Comparison of ENCODE assay signal across 9 cellular contexts in the genomic region with DNA sequence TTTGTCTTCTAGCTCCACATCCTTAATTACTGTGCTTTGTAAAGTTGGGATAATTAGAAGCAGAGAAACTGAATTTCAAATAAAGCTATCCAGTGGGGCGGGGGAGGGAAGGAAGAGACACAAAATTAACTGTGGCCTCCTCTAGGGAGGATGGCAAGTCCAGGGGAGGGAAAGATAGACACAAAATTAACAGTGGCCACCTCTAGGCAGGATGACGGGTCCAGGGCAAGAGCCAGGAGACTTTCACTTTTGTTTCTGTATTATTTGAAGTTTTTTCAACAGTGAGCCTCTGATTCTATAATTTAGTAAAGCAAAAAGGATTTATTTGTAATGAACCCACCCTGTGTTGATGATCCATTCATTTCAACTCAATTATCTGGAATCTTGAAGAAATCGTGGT.
DNase-seq lines count a peak whose midpoint lies in the region; ATAC-seq, FAIRE-seq and TF ChIP-seq lines count a peak whose summit lies in the region.
"Had no signal": no experiment of that assay in that cellular context is flagged by ENCODE, and none has a peak within 500 bp of the region (broad histone marks: within the 10 kb centered on the region; RNA-seq: fewer than 3 reads in every experiment).

No MANE protein-coding gene starts in this region.

- no peaks in the 10 kb centered on the region for H4K20me1 ChIP-seq in astrocyte (ENCODE audit: insufficient read depth, low read length)

- ATAC-seq in natural killer cell, result no peak
- no peak for ATAC-seq in activated T-helper 17 cell treated with anti-CD3 and anti-CD28 coated beads, Interleukin-2, amount 50 U/mL, for 72 hours (replicated peaks)

- H3K4me3 ChIP-seq in astrocyte (ENCODE audit: insufficient read depth, low read depth, low read length), result no peak overlapping the region

- H3K27ac Mint-ChIP-seq in astrocyte (ENCODE audit: unreplicated experiment) (no peak overlapping the region), natural killer cell (no peak overlapping the region)
- H3K27ac Mint-ChIP-seq in activated T-helper 17 cell treated with anti-CD3 and anti-CD28 coated beads, Interleukin-2, amount 50 U/mL, for 72 hours, result no peak overlapping the region

- H2AFZ ChIP-seq in astrocyte (ENCODE audit: low read depth, low read length), result peak overlapping the region; percentile 59

- peak; percentile 40 for DNase-seq in AG08396 (ENCODE audit: low spot score)
- peak; percentile 7 for DNase-seq in GM20000 (ENCODE audit: low spot score)
- no peak for DNase-seq in astrocyte (ENCODE audit: low read depth)
- no peak for DNase-seq in natural killer cell
- DNase-seq in RWPE1 (ENCODE audit: low spot score), result no peak
- no peak for DNase-seq in GM19238 (ENCODE audit: insufficient read length, low spot score)
- no peak for DNase-seq in iPS-NIHi7 (ENCODE audit: extremely low spot score)
- DNase-seq: Karpas-422 had no signal

- H3K36me3 Mint-ChIP-seq in astrocyte (ENCODE audit: low read depth, unreplicated experiment), result no peaks in the 10 kb centered on the region
- H3K36me3 Mint-ChIP-seq in natural killer cell, result no peaks in the 10 kb centered on the region
- no peaks in the 10 kb centered on the region for H3K36me3 Mint-ChIP-seq in activated T-helper 17 cell treated with anti-CD3 and anti-CD28 coated beads, Interleukin-2, amount 50 U/mL, for 72 hours (ENCODE audit: low read depth)

- peak overlapping the region; percentile 82 for H3K4me2 ChIP-seq in astrocyte (ENCODE audit: low read length)

- no peak for TF ChIP-seq CTCF in GM20000 (IDR thresholded peaks at IDR 0.05; ENCODE audit: extremely low read depth, missing control alignments)
- no peak for TF ChIP-seq CTCF in astrocyte (IDR thresholded peaks at IDR 0.05; ENCODE audit: insufficient read depth, low read depth, low read length)
- TF ChIP-seq CTCF in natural killer cell (IDR thresholded peaks at IDR 0.05), result no peak
- TF ChIP-seq CTCF in RWPE1 (conservative IDR thresholded peaks at IDR 0.05; ENCODE audit: low read depth), result no peak

- no peaks in the 10 kb centered on the region for H3K9me3 Mint-ChIP-seq in astrocyte (ENCODE audit: unreplicated experiment)
- H3K9me3 Mint-ChIP-seq in natural killer cell, result no peaks in the 10 kb centered on the region
- H3K9me3 Mint-ChIP-seq in activated T-helper 17 cell treated with anti-CD3 and anti-CD28 coated beads, Interleukin-2, amount 50 U/mL, for 72 hours, result no peaks in the 10 kb centered on the region

- no peak overlapping the region for H3K4me3 Mint-ChIP-seq in astrocyte (ENCODE audit: unreplicated experiment)
- H3K4me3 Mint-ChIP-seq in natural killer cell, result peak overlapping the region; percentile 23
- H3K4me3 Mint-ChIP-seq in activated T-helper 17 cell treated with anti-CD3 and anti-CD28 coated beads, Interleukin-2, amount 50 U/mL, for 72 hours, result no peak overlapping the region

- CTCF ChIA-PET in RWPE1 (lab: Yijun Ruan, JAX), result interaction anchor here (0.9 kb wide), 1 partner anchor 9 kb away, joined by 5 read pairs; no protein-coding TSS in a partner anchor

- H3K9ac ChIP-seq in astrocyte (ENCODE audit: low read length), result peak overlapping the region; percentile 55

- POLR2A ChIA-PET in RWPE1 (lab: Yijun Ruan, JAX; ENCODE audit: low non-redundant PET), result no interaction called here

- H3K27ac ChIP-seq in astrocyte (ENCODE audit: low read depth, low read length), result no peak overlapping the region
- H3K27ac ChIP-seq in RWPE1, result no peak overlapping the region

- H3K27me3 ChIP-seq in astrocyte (ENCODE audit: insufficient read depth, low read length), result no peaks in the 10 kb centered on the region

- H3K4me1 Mint-ChIP-seq in astrocyte (ENCODE audit: low read depth, unreplicated experiment), result peaks cover 5% of the 10 kb centered on the region
- H3K4me1 Mint-ChIP-seq in natural killer cell, result no peaks in the 10 kb centered on the region
- no peaks in the 10 kb centered on the region for H3K4me1 Mint-ChIP-seq in activated T-helper 17 cell treated with anti-CD3 and anti-CD28 coated beads, Interleukin-2, amount 50 U/mL, for 72 hours

- H3K27me3 Mint-ChIP-seq in astrocyte (ENCODE audit: low read depth, unreplicated experiment) (peaks cover 20% of the 10 kb centered on the region), natural killer cell (ENCODE audit: low read depth in 2 of 2) (peaks cover 10 to 24% of the 10 kb centered on the region in 2 donors)
- H3K27me3 Mint-ChIP-seq in activated T-helper 17 cell treated with anti-CD3 and anti-CD28 coated beads, Interleukin-2, amount 50 U/mL, for 72 hours, result peaks cover 14% of the 10 kb centered on the region

- no peaks in the 10 kb centered on the region for H3K79me2 ChIP-seq in astrocyte (ENCODE audit: insufficient read depth, low read length)

- peaks cover 7% of the 10 kb centered on the region for H3K4me1 ChIP-seq in astrocyte (ENCODE audit: insufficient read depth, low read length)

- no peaks in the 10 kb centered on the region for H3K36me3 ChIP-seq in astrocyte (ENCODE audit: insufficient read depth, low read length)

- H3K9me3 ChIP-seq in astrocyte (ENCODE audit: insufficient read depth, low read depth, low read length), result no peaks in the 10 kb centered on the region

- FAIRE-seq in astrocyte (lab: Jason Lieb, UNC), result no peak

- intact Hi-C loops in natural killer cell (cut with micrococcal nuclease), result no loop called here

Comparison
In these comparisons a context has a peak if more than half of its experiments do, and no peak if none do; other contexts are left out.
1. DNase-seq: peak in AG08396 (single experiment) and GM20000 (single experiment); none in astrocyte (single experiment), natural killer cell (single experiment), RWPE1 (single experiment), GM19238 (single experiment) and iPS-NIHi7 (single experiment).